4 cellular contexts compared by ENCODE assay signal in genomic region chr10:57418476-57418875, GRCh38.
TF ChIP-seq lines count a peak whose summit lies in the region.

No MANE protein-coding gene starts in this region.

TF ChIP-seq in IMR-90, 13 proteins besides CTCF, POLR2A, EP300 and RAD21:
- no peak for TF ChIP-seq RCOR1 (IDR thresholded peaks at IDR 0.05; ENCODE audit: insufficient replicate concordance, low read length)
- TF ChIP-seq CEBPB (IDR thresholded peaks at IDR 0.05; ENCODE audit: low read depth, low read length): peak; percentile 63

TF ChIP-seq in K562, 482 proteins besides CTCF, POLR2A, EP300 and RAD21:
- TF ChIP-seq CHD2 (IDR thresholded peaks at IDR 0.05; ENCODE audit: low read depth, low read length) (no peak), CEBPB (tag; IDR thresholded peaks at IDR 0.05) (peak; percentile 62; the same call in 1 of the 2 replicates), CEBPG (CRISPR knock-in tag; IDR thresholded peaks at IDR 0.05) (no peak), CEBPG (tag; conservative IDR thresholded peaks at IDR 0.05 in 1 of 2, IDR thresholded peaks at IDR 0.05 in 1 of 2) (peak in 1 of 2 experiments; percentile 83; a peak in 2 of 4 replicates), CBX2 (IDR thresholded peaks at IDR 0.05; ENCODE audit: insufficient read depth, low read length, poor library complexity, severe bottlenecking) (no peak), KAT7 (CRISPR knock-in tag; IDR thresholded peaks at IDR 0.05; ENCODE audit: borderline replicate concordance) (no peak)

TF ChIP-seq in H1, 55 proteins besides CTCF, POLR2A, EP300 and RAD21:
- TF ChIP-seq EZH2 (IDR thresholded peaks at IDR 0.05; ENCODE audit: low read depth, low read length, severe bottlenecking) (no peak), CEBPB (IDR thresholded peaks at IDR 0.05; ENCODE audit: low read depth, low read length) (peak; percentile 44; the same call in 1 of the 2 replicates), KDM5A (IDR thresholded peaks at IDR 0.05; ENCODE audit: low read length) (no peak), CBX5 (IDR thresholded peaks at IDR 0.05; ENCODE audit: low read depth, low read length) (no peak), CHD1 (IDR thresholded peaks at IDR 0.05; ENCODE audit: low read depth, low read length) (no peak), NANOG (IDR thresholded peaks at IDR 0.05; ENCODE audit: insufficient read depth, low read depth, low read length, poor library complexity, severe bottlenecking) (no peak), RBBP5 (IDR thresholded peaks at IDR 0.05; ENCODE audit: borderline replicate concordance, low read depth, low read length) (no peak), CHD2 (IDR thresholded peaks at IDR 0.05; ENCODE audit: low read length) (no peak)

TF ChIP-seq in HEK293T, 16 proteins besides CTCF, POLR2A, EP300 and RAD21:
- no peak for TF ChIP-seq CTBP1 (IDR thresholded peaks at IDR 0.05; ENCODE audit: borderline replicate concordance)
- no peak for TF ChIP-seq L3MBTL2 (conservative IDR thresholded peaks at IDR 0.05)
- no peak for TF ChIP-seq HDGF (IDR thresholded peaks at IDR 0.05; ENCODE audit: borderline replicate concordance)
- TF ChIP-seq NFRKB (IDR thresholded peaks at IDR 0.05): no peak
- TF ChIP-seq TARDBP (IDR thresholded peaks at IDR 0.05): no peak
- TF ChIP-seq SP1 (IDR thresholded peaks at IDR 0.05): no peak
- TF ChIP-seq ARNT (IDR thresholded peaks at IDR 0.05): no peak
- TF ChIP-seq ZNF384 (IDR thresholded peaks at IDR 0.05): no peak
- no peak for TF ChIP-seq ELF4 (IDR thresholded peaks at IDR 0.05)
- no peak for TF ChIP-seq BHLHE40 (IDR thresholded peaks at IDR 0.05; ENCODE audit: borderline replicate concordance)
- TF ChIP-seq FOXM1 (IDR thresholded peaks at IDR 0.05; ENCODE audit: borderline replicate concordance): no peak
- TF ChIP-seq SUZ12 (IDR thresholded peaks at IDR 0.05): no peak
- no peak for TF ChIP-seq FOXA1 (IDR thresholded peaks at IDR 0.05)
- no peak for TF ChIP-seq PKNOX1 (IDR thresholded peaks at IDR 0.05)
- no peak for TF ChIP-seq FOXK2 (IDR thresholded peaks at IDR 0.05)
